Comparison of ENCODE assay signal across 1 cellular context in the genomic region with DNA sequence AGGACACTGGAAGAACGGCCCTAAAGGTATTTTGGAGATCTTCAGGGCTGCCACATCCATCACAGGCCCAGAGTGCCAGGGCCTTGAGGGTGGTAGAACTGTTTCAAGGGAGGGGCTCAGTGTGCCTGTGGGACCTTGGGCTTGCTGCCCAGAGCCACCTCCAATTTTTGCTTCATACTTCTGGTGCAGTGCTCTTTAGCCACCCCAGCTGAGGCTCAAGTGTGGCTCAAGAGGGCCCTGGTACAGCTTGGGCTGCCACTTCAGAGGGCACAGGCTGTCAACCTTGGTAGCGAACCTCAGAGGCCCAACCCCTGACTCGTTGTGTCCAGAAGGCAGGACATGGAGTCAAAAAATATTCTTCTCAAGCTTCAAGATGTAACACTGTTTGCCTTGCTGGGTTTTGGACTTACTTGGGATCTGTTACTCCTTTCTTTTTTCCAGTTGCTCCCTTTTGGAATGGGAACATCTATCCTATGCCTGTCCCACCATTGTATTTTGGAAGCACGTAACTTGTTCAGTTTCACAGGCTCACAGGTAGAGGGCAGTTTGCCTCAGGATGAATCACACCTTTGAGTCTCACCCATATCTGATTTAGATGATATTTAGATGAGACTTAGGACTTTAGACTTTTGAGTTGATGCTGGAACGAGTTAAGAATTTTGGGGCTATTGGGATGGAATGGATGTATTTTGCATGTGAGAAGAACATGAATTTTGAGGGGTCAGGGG.
TF ChIP-seq lines count a peak whose summit lies in the region.

No MANE protein-coding gene starts in this region.

TF ChIP-seq in SK-N-SH treated with all-trans-retinoic acid at 6 μM for 48 hours, 23 proteins besides CTCF, POLR2A, EP300 and RAD21:
- TF ChIP-seq ISL1 (CRISPR knock-in tag; IDR thresholded peaks at IDR 0.05), result no peak
- TF ChIP-seq ARNTL (CRISPR knock-in tag; IDR thresholded peaks at IDR 0.05; ENCODE audit: borderline replicate concordance, low read depth), result no peak
- no peak for TF ChIP-seq SNAI2 (CRISPR knock-in tag; IDR thresholded peaks at IDR 0.05)
- TF ChIP-seq ZNF8 (CRISPR knock-in tag; IDR thresholded peaks at IDR 0.05), result no peak
- TF ChIP-seq ZFP3 (CRISPR knock-in tag; IDR thresholded peaks at IDR 0.05), result no peak
- no peak for TF ChIP-seq BACH2 (CRISPR knock-in tag; IDR thresholded peaks at IDR 0.05; ENCODE audit: borderline replicate concordance)
- TF ChIP-seq, protein P1, sequence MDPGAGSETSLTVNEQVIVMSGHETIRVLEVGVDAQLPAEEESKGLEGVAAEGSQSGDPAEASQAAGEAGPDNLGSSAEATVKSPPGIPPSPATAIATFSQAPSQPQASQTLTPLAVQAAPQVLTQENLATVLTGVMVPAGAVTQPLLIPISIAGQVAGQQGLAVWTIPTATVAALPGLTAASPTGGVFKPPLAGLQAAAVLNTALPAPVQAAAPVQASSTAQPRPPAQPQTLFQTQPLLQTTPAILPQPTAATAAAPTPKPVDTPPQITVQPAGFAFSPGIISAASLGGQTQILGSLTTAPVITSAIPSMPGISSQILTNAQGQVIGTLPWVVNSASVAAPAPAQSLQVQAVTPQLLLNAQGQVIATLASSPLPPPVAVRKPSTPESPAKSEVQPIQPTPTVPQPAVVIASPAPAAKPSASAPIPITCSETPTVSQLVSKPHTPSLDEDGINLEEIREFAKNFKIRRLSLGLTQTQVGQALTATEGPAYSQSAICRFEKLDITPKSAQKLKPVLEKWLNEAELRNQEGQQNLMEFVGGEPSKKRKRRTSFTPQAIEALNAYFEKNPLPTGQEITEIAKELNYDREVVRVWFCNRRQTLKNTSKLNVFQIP (CRISPR knock-in tag; IDR thresholded peaks at IDR 0.05; ENCODE audit: borderline replicate concordance, low read depth), result no peak
- TF ChIP-seq, protein P2, sequence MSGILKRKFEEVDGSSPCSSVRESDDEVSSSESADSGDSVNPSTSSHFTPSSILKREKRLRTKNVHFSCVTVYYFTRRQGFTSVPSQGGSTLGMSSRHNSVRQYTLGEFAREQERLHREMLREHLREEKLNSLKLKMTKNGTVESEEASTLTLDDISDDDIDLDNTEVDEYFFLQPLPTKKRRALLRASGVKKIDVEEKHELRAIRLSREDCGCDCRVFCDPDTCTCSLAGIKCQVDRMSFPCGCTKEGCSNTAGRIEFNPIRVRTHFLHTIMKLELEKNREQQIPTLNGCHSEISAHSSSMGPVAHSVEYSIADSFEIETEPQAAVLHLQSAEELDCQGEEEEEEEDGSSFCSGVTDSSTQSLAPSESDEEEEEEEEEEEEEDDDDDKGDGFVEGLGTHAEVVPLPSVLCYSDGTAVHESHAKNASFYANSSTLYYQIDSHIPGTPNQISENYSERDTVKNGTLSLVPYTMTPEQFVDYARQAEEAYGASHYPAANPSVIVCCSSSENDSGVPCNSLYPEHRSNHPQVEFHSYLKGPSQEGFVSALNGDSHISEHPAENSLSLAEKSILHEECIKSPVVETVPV (CRISPR knock-in tag; IDR thresholded peaks at IDR 0.05), result no peak
- no peak for TF ChIP-seq TOX (CRISPR knock-in tag; IDR thresholded peaks at IDR 0.05; ENCODE audit: borderline replicate concordance)
